In genomic region chr4:98287328-98287727, GRCh38 we compare ENCODE assay signal across 31 cellular contexts.
"Had no signal": no experiment of that assay in that cellular context is flagged by ENCODE, and none has a peak within 500 bp of the region (broad histone marks: within the 10 kb centered on the region; RNA-seq: fewer than 3 reads in every experiment).

No MANE protein-coding gene starts in this region.

- H3K27me3 ChIP-seq: ascending aorta, cardiac muscle cell, SJCRH30 had no signal

- FAIRE-seq: TTC549 had no signal

- H3K27me3 Mint-ChIP-seq: activated CD4-positive, alpha-beta T cell treated with anti-CD3 and anti-CD28 coated beads, Interleukin-2, amount 10 ng/mL, durations not matched to agents 24 days and 14 days; activated CD8-positive, alpha-beta T cell treated with anti-CD3 and anti-CD28 coated beads for 36 hours; activated naive CD4-positive, alpha-beta T cell treated with anti-CD3 and anti-CD28 coated beads, Interleukin-2, amount 10 ng/mL, durations not matched to agents 7 days and 5 days; activated naive CD8-positive, alpha-beta T cell; central memory CD8-positive, alpha-beta T cell had no signal

- H3K36me3 Mint-ChIP-seq: activated naive CD8-positive, alpha-beta T cell had no signal

- H3K27ac ChIP-seq: ascending aorta, cardiac muscle cell, SJCRH30, SK-N-MC had no signal

- H3K4me3 Mint-ChIP-seq: activated CD4-positive, alpha-beta T cell treated with anti-CD3 and anti-CD28 coated beads, Interleukin-2, amount 10 ng/mL, durations not matched to agents 24 days and 14 days; activated CD8-positive, alpha-beta T cell treated with anti-CD3 and anti-CD28 coated beads for 36 hours; activated naive CD4-positive, alpha-beta T cell treated with anti-CD3 and anti-CD28 coated beads, Interleukin-2, amount 10 ng/mL, durations not matched to agents 7 days and 5 days; activated naive CD8-positive, alpha-beta T cell; activated T-helper 1 cell treated with anti-CD3 and anti-CD28 coated beads, Interleukin-12 subunit alpha, Interleukin-12 subunit beta, Interleukin-2, Interleukin-4 antibody, amounts not matched to agents 30 ng/mL and 10 ng/mL and 1 ng/mL, durations not matched to agents 14 hours and 24 hours and 36 hours; central memory CD8-positive, alpha-beta T cell; T-helper 1 cell treated with Interleukin-12 subunit alpha and Interleukin-12 subunit beta and Interleukin-4 antibody, amounts not matched to agents 30 μg/mL and 1 μg/mL, for 36 hours; T-helper 2 cell treated with Interferon-gamma antibody and Interleukin-4, amounts not matched to agents 5 μg/mL and 100 μg/mL, for 36 hours had no signal

- H3K36me3 ChIP-seq: ascending aorta, cardiac muscle cell had no signal

- H3K27ac Mint-ChIP-seq: activated CD4-positive, alpha-beta T cell treated with anti-CD3 and anti-CD28 coated beads, Interleukin-2, amount 10 ng/mL, durations not matched to agents 24 days and 14 days; activated CD8-positive, alpha-beta T cell treated with anti-CD3 and anti-CD28 coated beads for 36 hours; activated naive CD4-positive, alpha-beta T cell treated with anti-CD3 and anti-CD28 coated beads, Interleukin-2, amount 10 ng/mL, durations not matched to agents 7 days and 5 days; activated naive CD8-positive, alpha-beta T cell; activated T-helper 1 cell treated with anti-CD3 and anti-CD28 coated beads, Interleukin-12 subunit alpha, Interleukin-12 subunit beta, Interleukin-2, Interleukin-4 antibody, amounts not matched to agents 30 ng/mL and 10 ng/mL and 1 ng/mL, durations not matched to agents 14 hours and 24 hours and 36 hours; T-helper 1 cell treated with Interleukin-12 subunit alpha and Interleukin-12 subunit beta and Interleukin-4 antibody, amounts not matched to agents 30 μg/mL and 1 μg/mL, for 36 hours had no signal

- H3K4me1 ChIP-seq: SJCRH30 had no signal

- H3K4me3 ChIP-seq: ascending aorta, cardiac muscle cell, SJCRH30, SK-N-MC had no signal

- H3K9me3 ChIP-seq: ascending aorta had no signal

- DNase-seq: activated CD4-positive, alpha-beta T cell treated with anti-CD3 and anti-CD28 coated beads, Interleukin-2, amount 10 ng/mL, durations not matched to agents 24 days and 14 days; activated CD4-positive, alpha-beta T cell treated with anti-CD3 and anti-CD28 coated beads, Interleukin-2, amount 50 U/mL, for 4 hours; activated CD4-positive, CD25-positive, alpha-beta regulatory T cell treated with anti-CD3 and anti-CD28 coated beads, Interleukin-2, amount 50 U/mL, for 72 hours; activated CD8-positive, alpha-beta T cell treated with anti-CD3 and anti-CD28 coated beads for 36 hours; activated effector memory CD4-positive, alpha-beta T cell treated with Interleukin-2 at 50 U/mL for 16 hours; activated naive CD4-positive, alpha-beta T cell treated with anti-CD3 and anti-CD28 coated beads, Interleukin-2, amount 10 ng/mL, durations not matched to agents 7 days and 5 days; activated T-cell treated with anti-CD3 and anti-CD28 coated beads, Interleukin-2, amount 50 U/mL, for 1 hour; amygdala; KG1; MM.1S; MV-4-11; NCI-H1092; NCI-H1436 treated with DMSO at 0.1 percent for 48 hours; NCI-H1694 treated with DMSO at 0.1 percent for 48 hours; NCI-H2029; NCI-H510A; NCI-H526; NCI-H748 treated with DMSO at 0.1 percent for 48 hours; NK-92 treated with Interleukin-12 subunit alpha and Interleukin-12 subunit beta, amount 100 ng/mL, for 24 hours; SHP77; SJCRH30 had no signal

- H3K9me3 Mint-ChIP-seq: activated CD4-positive, alpha-beta T cell treated with anti-CD3 and anti-CD28 coated beads, Interleukin-2, amount 10 ng/mL, durations not matched to agents 24 days and 14 days; activated CD8-positive, alpha-beta T cell treated with anti-CD3 and anti-CD28 coated beads for 36 hours; activated naive CD4-positive, alpha-beta T cell treated with anti-CD3 and anti-CD28 coated beads, Interleukin-2, amount 10 ng/mL, durations not matched to agents 7 days and 5 days; activated T-helper 1 cell treated with anti-CD3 and anti-CD28 coated beads, Interleukin-12 subunit alpha, Interleukin-12 subunit beta, Interleukin-2, Interleukin-4 antibody, amounts not matched to agents 30 ng/mL and 10 ng/mL and 1 ng/mL, durations not matched to agents 14 hours and 24 hours and 36 hours; central memory CD8-positive, alpha-beta T cell; T-helper 1 cell treated with Interleukin-12 subunit alpha and Interleukin-12 subunit beta and Interleukin-4 antibody, amounts not matched to agents 30 μg/mL and 1 μg/mL, for 36 hours; T-helper 2 cell treated with Interferon-gamma antibody and Interleukin-4, amounts not matched to agents 5 μg/mL and 100 μg/mL, for 36 hours had no signal

- ATAC-seq: activated CD8-positive, alpha-beta T cell treated with anti-CD3 and anti-CD28 coated beads for 36 hours; Panc1 had no signal
